ENCODE assay signal across 8 cellular contexts in genomic region chr10:79981673-79982485, GRCh38. TPM values are rescaled to one million over a fixed set of nuclear protein-coding genes. Genes with fewer than 3 reads are reported as not detected.
DNase-seq lines count a peak whose midpoint lies in the region; ATAC-seq and TF ChIP-seq lines count a peak whose summit lies in the region.

No MANE protein-coding gene starts in this region.

- peak overlapping the region; percentile 48 for H3K4me3 Mint-ChIP-seq in activated CD8-positive, alpha-beta memory T cell treated with anti-CD3 and anti-CD28 coated beads, Interleukin-2, amount 10 ng/mL, durations not matched to agents 7 days and 5 days
- H3K4me3 Mint-ChIP-seq in activated T-helper 2 cell treated with anti-CD3 and anti-CD28 coated beads, Interferon-gamma antibody, Interleukin-2, Interleukin-4, amounts not matched to agents 10 μg/mL and 5 μg/mL and 100 μg/mL, durations not matched to agents 14 hours and 24 hours and 36 hours (ENCODE audit: low read depth) = peak overlapping the region; percentile 53

- H3K9me3 ChIP-seq in cardiac muscle cell (ENCODE audit: low read depth) = no peaks in the 10 kb centered on the region

- DNase-seq in activated CD8-positive, alpha-beta memory T cell treated with anti-CD3 and anti-CD28 coated beads, Interleukin-2, amount 10 ng/mL, durations not matched to agents 7 days and 5 days = no peak
- no peak for DNase-seq in activated CD8-positive, alpha-beta memory T cell treated with anti-CD3 and anti-CD28 coated beads, Interleukin-2, amount 50 U/mL, for 4 hours
- peak; percentile 17 to 43 for DNase-seq in NCI-H1930 (lab: John Stamatoyannopoulos, UW)
- DNase-seq in activated T-helper 2 cell treated with anti-CD3 and anti-CD28 coated beads, Interferon-gamma antibody, Interleukin-2, Interleukin-4, amounts not matched to agents 10 μg/mL and 5 μg/mL and 100 μg/mL, durations not matched to agents 14 hours and 24 hours and 36 hours (ENCODE audit: low spot score) = peak; percentile 14
- peak; percentile 68 to 70 for DNase-seq in cardiac muscle cell (ENCODE audit: low read depth in 1 of 2, low spot score in 1 of 2)
- DNase-seq in omental fat pad (ENCODE audit: low spot score) = no peak
- DNase-seq in AML-193 (lab: John Stamatoyannopoulos, UW) = no peak

- peaks cover 76% of the 10 kb centered on the region for H3K27me3 Mint-ChIP-seq in activated CD8-positive, alpha-beta memory T cell treated with anti-CD3 and anti-CD28 coated beads, Interleukin-2, amount 10 ng/mL, durations not matched to agents 7 days and 5 days
- peaks cover 62% of the 10 kb centered on the region for H3K27me3 Mint-ChIP-seq in activated T-helper 2 cell treated with anti-CD3 and anti-CD28 coated beads, Interferon-gamma antibody, Interleukin-2, Interleukin-4, amounts not matched to agents 10 μg/mL and 5 μg/mL and 100 μg/mL, durations not matched to agents 14 hours and 24 hours and 36 hours (ENCODE audit: low read depth)

- peaks cover 7% of the 10 kb centered on the region for H3K4me1 ChIP-seq in cardiac muscle cell (ENCODE audit: low read depth)

- peaks cover 32% of the 10 kb centered on the region for H3K27me3 ChIP-seq in cardiac muscle cell

- no peak overlapping the region for H3K27ac Mint-ChIP-seq in activated CD8-positive, alpha-beta memory T cell treated with anti-CD3 and anti-CD28 coated beads, Interleukin-2, amount 10 ng/mL, durations not matched to agents 7 days and 5 days
- no peak overlapping the region for H3K27ac Mint-ChIP-seq in activated T-helper 2 cell treated with anti-CD3 and anti-CD28 coated beads, Interferon-gamma antibody, Interleukin-2, Interleukin-4, amounts not matched to agents 10 μg/mL and 5 μg/mL and 100 μg/mL, durations not matched to agents 14 hours and 24 hours and 36 hours

- CTCF ChIA-PET in activated CD8-positive, alpha-beta memory T cell treated with anti-CD3 and anti-CD28 coated beads, Interleukin-2, amount 10 ng/mL, durations not matched to agents 7 days and 5 days (lab: Charles Lee) = interaction anchor here (1.3 kb wide), 1 partner anchor 65 kb away, joined by 3 read pairs; no protein-coding TSS in a partner anchor

- H3K4me1 Mint-ChIP-seq in activated CD8-positive, alpha-beta memory T cell treated with anti-CD3 and anti-CD28 coated beads, Interleukin-2, amount 10 ng/mL, durations not matched to agents 7 days and 5 days = peaks cover 34% of the 10 kb centered on the region
- peaks cover 24% of the 10 kb centered on the region for H3K4me1 Mint-ChIP-seq in activated T-helper 2 cell treated with anti-CD3 and anti-CD28 coated beads, Interferon-gamma antibody, Interleukin-2, Interleukin-4, amounts not matched to agents 10 μg/mL and 5 μg/mL and 100 μg/mL, durations not matched to agents 14 hours and 24 hours and 36 hours (ENCODE audit: low read depth)

- no peak overlapping the region for H3K27ac ChIP-seq in cardiac muscle cell

- intact Hi-C loops in activated T-helper 2 cell treated with anti-CD3 and anti-CD28 coated beads, Interferon-gamma antibody, Interleukin-2, Interleukin-4, amounts not matched to agents 10 μg/mL and 5 μg/mL and 100 μg/mL, durations not matched to agents 14 hours and 24 hours and 36 hours (cut with micrococcal nuclease) = no loop called here

- no peaks in the 10 kb centered on the region for H3K9me3 Mint-ChIP-seq in activated CD8-positive, alpha-beta memory T cell treated with anti-CD3 and anti-CD28 coated beads, Interleukin-2, amount 10 ng/mL, durations not matched to agents 7 days and 5 days (ENCODE audit: low read depth)
- no peaks in the 10 kb centered on the region for H3K9me3 Mint-ChIP-seq in activated T-helper 2 cell treated with anti-CD3 and anti-CD28 coated beads, Interferon-gamma antibody, Interleukin-2, Interleukin-4, amounts not matched to agents 10 μg/mL and 5 μg/mL and 100 μg/mL, durations not matched to agents 14 hours and 24 hours and 36 hours

- peak; percentile 22 for TF ChIP-seq CTCF in cardiac muscle cell (IDR thresholded peaks at IDR 0.05; ENCODE audit: low read depth, low read length)
- TF ChIP-seq CTCF in omental fat pad (IDR thresholded peaks at IDR 0.05) = no peak

- peak; percentile 68 for ATAC-seq in activated CD8-positive, alpha-beta memory T cell treated with anti-CD3 and anti-CD28 coated beads, Interleukin-2, amount 10 ng/mL, durations not matched to agents 7 days and 5 days
- peak; percentile 80 for ATAC-seq in omental fat pad (ENCODE audit: low FRiP score)
- no peak for ATAC-seq in GM18870 (IDR thresholded peaks at IDR 0.05; ENCODE audit: unreplicated experiment)

- H3K36me3 Mint-ChIP-seq in activated CD8-positive, alpha-beta memory T cell treated with anti-CD3 and anti-CD28 coated beads, Interleukin-2, amount 10 ng/mL, durations not matched to agents 7 days and 5 days = no peaks in the 10 kb centered on the region
- no peaks in the 10 kb centered on the region for H3K36me3 Mint-ChIP-seq in activated T-helper 2 cell treated with anti-CD3 and anti-CD28 coated beads, Interferon-gamma antibody, Interleukin-2, Interleukin-4, amounts not matched to agents 10 μg/mL and 5 μg/mL and 100 μg/mL, durations not matched to agents 14 hours and 24 hours and 36 hours (ENCODE audit: low read depth)

- H3K36me3 ChIP-seq in cardiac muscle cell = no peaks in the 10 kb centered on the region

- H3K4me3 ChIP-seq in cardiac muscle cell = peak overlapping the region; percentile 91

RNA-seq across cellular contexts. Expression of gene SFTPD, which starts 33.0 kb away (rescaled TPM):
- total RNA-seq in activated CD8-positive, alpha-beta memory T cell treated with anti-CD3 and anti-CD28 coated beads, Interleukin-2, amount 10 ng/mL, durations not matched to agents 7 days and 5 days = not detected
- not detected in 2 replicates for total RNA-seq in activated T-helper 2 cell treated with anti-CD3 and anti-CD28 coated beads, Interferon-gamma antibody, Interleukin-2, Interleukin-4, amounts not matched to agents 10 μg/mL and 5 μg/mL and 100 μg/mL, durations not matched to agents 14 hours and 24 hours and 36 hours
- total RNA-seq in cardiac muscle cell (0.15 and 1.1 TPM in 2 replicates), omental fat pad (under 1 TPM in 2 of 4 donors, not detected in 2; 0.65 to 0.96 TPM)
- polyA plus RNA-seq in cardiac muscle cell = 0.73 TPM in 1 of 2 replicates, not detected in the other

Comparison
In these comparisons a context has a peak if more than half of its experiments do, and no peak if none do; other contexts are left out.
1. DNase-seq: peak in NCI-H1930 (2 of 2), activated T-helper 2 cell treated with anti-CD3 and anti-CD28 coated beads, Interferon-gamma antibody, Interleukin-2, Interleukin-4, amounts not matched to agents 10 μg/mL and 5 μg/mL and 100 μg/mL, durations not matched to agents 14 hours and 24 hours and 36 hours (single experiment) and cardiac muscle cell (2 of 2); none in activated CD8-positive, alpha-beta memory T cell treated with anti-CD3 and anti-CD28 coated beads, Interleukin-2, amount 10 ng/mL, durations not matched to agents 7 days and 5 days (single experiment), activated CD8-positive, alpha-beta memory T cell treated with anti-CD3 and anti-CD28 coated beads, Interleukin-2, amount 50 U/mL, for 4 hours (single experiment), omental fat pad (single experiment) and AML-193 (0 of 2).